Comparison of ENCODE assay signal across 8 cellular contexts in genomic region chr14:99946652-99947489, GRCh38.
DNase-seq lines count a peak whose midpoint lies in the region; ATAC-seq, FAIRE-seq and TF ChIP-seq lines count a peak whose summit lies in the region.

No MANE protein-coding gene starts in this region.

- no peak for FAIRE-seq in astrocyte (lab: Jason Lieb, UNC)
- FAIRE-seq in kidney (lab: Jason Lieb, UNC): no peak

- POLR2A ChIA-PET in A673 (lab: Charles Lee; ENCODE audit: low non-redundant PET): no interaction called here

- no peak overlapping the region for H3K27ac Mint-ChIP-seq in astrocyte (ENCODE audit: unreplicated experiment)

- H2AFZ ChIP-seq in SU-DHL-6 (ENCODE audit: low read depth, low read length, severe bottlenecking) (no peak overlapping the region), astrocyte (ENCODE audit: low read depth, low read length) (no peak overlapping the region)

- no peaks in the 10 kb centered on the region for H4K20me1 ChIP-seq in SU-DHL-6 (ENCODE audit: low read depth, low read length)
- H4K20me1 ChIP-seq in astrocyte (ENCODE audit: insufficient read depth, low read length): peaks cover 8% of the 10 kb centered on the region

- peaks cover 9% of the 10 kb centered on the region for H3K4me1 ChIP-seq in A673 (ENCODE audit: insufficient read depth, low read length, poor library complexity, severe bottlenecking)
- peaks cover 7% of the 10 kb centered on the region for H3K4me1 ChIP-seq in astrocyte (ENCODE audit: insufficient read depth, low read length)
- peaks cover 4 to 13% of the 10 kb centered on the region in 2 donors for H3K4me1 ChIP-seq in kidney (ENCODE audit: control insufficient read depth in 1 of 2, insufficient read depth in 1 of 2, low read depth in 1 of 2, low read length in 2 of 2)

- H3K27me3 ChIP-seq in A673 (replicated peaks; ENCODE audit: insufficient read depth, low read depth, low read length, poor library complexity) (no peaks in the 10 kb centered on the region), SU-DHL-6 (ENCODE audit: low read length) (no peaks in the 10 kb centered on the region), astrocyte (ENCODE audit: insufficient read depth, low read length) (peaks cover 3% of the 10 kb centered on the region)

- intact Hi-C loops in A673 (cut with micrococcal nuclease; ENCODE audit: unreplicated experiment) (loop anchor here (2.0 kb wide), 1 partner anchor 428 kb away; no protein-coding TSS in a partner anchor), kidney (cut with DNase I) (no loop called here)

- CTCF ChIA-PET in A673 (lab: Charles Lee): interaction anchor here (0.6 to 0.7 kb wide), 3 partner anchors 15 to 115 kb away, joined by 3 to 8 read pairs (median 3); no protein-coding TSS in a partner anchor

- ATAC-seq in GM18868 (IDR thresholded peaks at IDR 0.05; ENCODE audit: unreplicated experiment) (peak; percentile 73), HG03571 (IDR thresholded peaks at IDR 0.05; ENCODE audit: unreplicated experiment) (peak; percentile 58)

- H3K36me3 ChIP-seq in A673 (ENCODE audit: insufficient read depth, low read length, poor library complexity, severe bottlenecking): no peaks in the 10 kb centered on the region
- H3K36me3 ChIP-seq in SU-DHL-6 (ENCODE audit: low read length): no peaks in the 10 kb centered on the region
- H3K36me3 ChIP-seq in astrocyte (ENCODE audit: insufficient read depth, low read length): no peaks in the 10 kb centered on the region
- H3K36me3 ChIP-seq in kidney (ENCODE audit: control insufficient read depth in 1 of 2, insufficient read depth in 2 of 2, low read length in 2 of 2): no peaks in the 10 kb centered on the region

- no peak overlapping the region for H3K4me3 Mint-ChIP-seq in astrocyte (ENCODE audit: unreplicated experiment)

- peaks cover 10% of the 10 kb centered on the region for H3K4me1 Mint-ChIP-seq in astrocyte (ENCODE audit: low read depth, unreplicated experiment)

- H3K4me2 ChIP-seq in SU-DHL-6 (ENCODE audit: low read depth, low read length, poor library complexity, severe bottlenecking) (no peak overlapping the region), astrocyte (ENCODE audit: low read length) (no peak overlapping the region)

- no peaks in the 10 kb centered on the region for H3K79me2 ChIP-seq in SU-DHL-6 (ENCODE audit: insufficient read depth, low read length)
- H3K79me2 ChIP-seq in astrocyte (ENCODE audit: insufficient read depth, low read length): no peaks in the 10 kb centered on the region

- H3K27me3 Mint-ChIP-seq in astrocyte (ENCODE audit: low read depth, unreplicated experiment): peaks cover 2% of the 10 kb centered on the region

- peak; percentile 51 for DNase-seq in A673 (ENCODE audit: low spot score)
- DNase-seq in astrocyte (ENCODE audit: low read depth): no peak
- no peak for DNase-seq in kidney
- DNase-seq in stimulated activated CD4-positive, alpha-beta T cell treated with anti-CD3 and anti-CD28 coated beads, Interleukin-4, amount 100 ng/mL, for 48 hours (ENCODE audit: low read depth in 2 of 2): peak; percentile 26 to 52
- no peak for DNase-seq in NCI-H146 treated with DMSO at 0.1 percent for 48 hours (lab: John Stamatoyannopoulos, UW; ENCODE audit: unreplicated experiment)

- peak overlapping the region; percentile 42 for H3K4me3 ChIP-seq in A673 (ENCODE audit: low read depth, low read length, poor library complexity, severe bottlenecking)
- no peak overlapping the region for H3K4me3 ChIP-seq in SU-DHL-6 (ENCODE audit: insufficient read depth, low read length, poor library complexity, severe bottlenecking)
- no peak overlapping the region for H3K4me3 ChIP-seq in astrocyte (ENCODE audit: insufficient read depth, low read depth, low read length)
- peak overlapping the region in 1 of 2 donors; percentile 26 for H3K4me3 ChIP-seq in kidney (ENCODE audit: low read length in 2 of 2)

- BruUV-seq in A673 (replicated peaks; lab: Mats Ljungman, UMichigan): no TSS peak

- no peaks in the 10 kb centered on the region for H3F3A ChIP-seq in SU-DHL-6 (ENCODE audit: insufficient read depth)

- H3K9me2 ChIP-seq in SU-DHL-6 (replicated peaks; ENCODE audit: insufficient read depth, low read length): no peaks in the 10 kb centered on the region

- H3K9ac ChIP-seq in SU-DHL-6 (ENCODE audit: low read length) (no peak overlapping the region), astrocyte (ENCODE audit: low read length) (no peak overlapping the region), kidney (ENCODE audit: low read length in 2 of 2) (no peak overlapping the region)

- peak; percentile 99 for TF ChIP-seq CTCF in A673 (conservative IDR thresholded peaks at IDR 0.05; ENCODE audit: low read depth, low read length)
- peak; percentile 98 for TF ChIP-seq CTCF in SU-DHL-6 (IDR thresholded peaks at IDR 0.05; ENCODE audit: insufficient read depth, low read length, poor library complexity, severe bottlenecking)
- TF ChIP-seq CTCF in astrocyte (IDR thresholded peaks at IDR 0.05; ENCODE audit: insufficient read depth, low read depth, low read length): peak; percentile 69
- peak; percentile 69 for TF ChIP-seq CTCF in kidney (IDR thresholded peaks at IDR 0.05; ENCODE audit: borderline replicate concordance, extremely low read depth, insufficient read depth)

- H3K36me3 Mint-ChIP-seq in astrocyte (ENCODE audit: low read depth, unreplicated experiment): peaks cover 6% of the 10 kb centered on the region

- H3K9me3 ChIP-seq in A673 (ENCODE audit: low read depth, low read length, poor library complexity, severe bottlenecking) (no peaks in the 10 kb centered on the region), SU-DHL-6 (ENCODE audit: insufficient read depth, low read length) (no peaks in the 10 kb centered on the region), astrocyte (ENCODE audit: insufficient read depth, low read depth, low read length) (peaks cover under 1% of the 10 kb centered on the region), kidney (ENCODE audit: control insufficient read depth in 1 of 2, low read length in 2 of 2) (no peaks in the 10 kb centered on the region)

- no peak overlapping the region for H3K27ac ChIP-seq in A673 (ENCODE audit: low read depth, low read length, poor library complexity, severe bottlenecking)
- H3K27ac ChIP-seq in SU-DHL-6 (ENCODE audit: low read depth, low read length): no peak overlapping the region
- H3K27ac ChIP-seq in astrocyte (ENCODE audit: low read depth, low read length): no peak overlapping the region
- peak overlapping the region in 1 of 2 donors; percentile 51 for H3K27ac ChIP-seq in kidney (ENCODE audit: low read depth in 2 of 2, low read length in 2 of 2)

- H3K9me3 Mint-ChIP-seq in astrocyte (ENCODE audit: unreplicated experiment): no peaks in the 10 kb centered on the region

Comparison
In these comparisons a context has a peak if more than half of its experiments do, and no peak if none do; other contexts are left out.
1. DNase-seq: peak in A673 (single experiment) and stimulated activated CD4-positive, alpha-beta T cell treated with anti-CD3 and anti-CD28 coated beads, Interleukin-4, amount 100 ng/mL, for 48 hours (2 of 2); none in astrocyte (single experiment), kidney (single experiment) and NCI-H146 treated with DMSO at 0.1 percent for 48 hours (single experiment).
2. Peak in every context shown above with its lines, with median percentiles within 50 percentile points of each other: CTCF ChIP-seq.